In genomic region chr10:3780056-3780765, GRCh38 we compare ENCODE assay signal across 8 cellular contexts. TPM values are rescaled to one million over a fixed set of nuclear protein-coding genes. Genes with fewer than 3 reads are reported as not detected.
DNase-seq lines count a peak whose midpoint lies in the region; ATAC-seq and TF ChIP-seq lines count a peak whose summit lies in the region.

No MANE protein-coding gene starts in this region.

- no peaks in the 10 kb centered on the region for H3K27me3 ChIP-seq in hepatocyte

- H3K4me3 ChIP-seq in hepatocyte (peak overlapping the region; percentile 28), OCI-LY7 (ENCODE audit: low read depth, low read length, poor library complexity, severe bottlenecking) (no peak overlapping the region)

- intact Hi-C loops in OCI-LY7 (cut with micrococcal nuclease; ENCODE audit: unreplicated experiment) = loop anchor here (10.0 kb wide), 1 partner anchor 355 kb away; no protein-coding TSS in a partner anchor

- H4K20me1 ChIP-seq in hepatocyte (ENCODE audit: insufficient read depth, poor library complexity, severe bottlenecking) (peaks cover 65% of the 10 kb centered on the region), OCI-LY7 (ENCODE audit: insufficient read depth, low read length) (peaks cover 56% of the 10 kb centered on the region)

- no peaks in the 10 kb centered on the region for H3K9me2 ChIP-seq in hepatocyte (replicated peaks; ENCODE audit: insufficient read depth)
- no peaks in the 10 kb centered on the region for H3K9me2 ChIP-seq in OCI-LY7 (ENCODE audit: insufficient read depth, low read length)

- POLR2A ChIA-PET in OCI-LY7 (lab: Charles Lee) = no interaction called here

- H3K27me3 Mint-ChIP-seq in activated naive CD8-positive, alpha-beta T cell treated with anti-CD3 and anti-CD28 coated beads for 36 hours = peaks cover 4% of the 10 kb centered on the region
- no peaks in the 10 kb centered on the region for H3K27me3 Mint-ChIP-seq in stimulated activated naive B cell treated with anti-CD40 and anti-IgM and Interleukin-4, amounts not matched to agents 10 μg/mL and 1 μg/mL and 100 μg/mL, for 72 hours

- H3K79me2 ChIP-seq in hepatocyte = peaks cover 72% of the 10 kb centered on the region
- peaks cover 72% of the 10 kb centered on the region for H3K79me2 ChIP-seq in OCI-LY7 (ENCODE audit: insufficient read depth, low read depth, low read length)

- no peaks in the 10 kb centered on the region for H3K9me3 Mint-ChIP-seq in activated naive CD8-positive, alpha-beta T cell treated with anti-CD3 and anti-CD28 coated beads for 36 hours
- no peaks in the 10 kb centered on the region for H3K9me3 Mint-ChIP-seq in stimulated activated naive B cell treated with anti-CD40 and anti-IgM and Interleukin-4, amounts not matched to agents 10 μg/mL and 1 μg/mL and 100 μg/mL, for 72 hours

- H3K9me3 ChIP-seq in hepatocyte (ENCODE audit: low read depth) (no peaks in the 10 kb centered on the region), OCI-LY7 (ENCODE audit: low read length) (no peaks in the 10 kb centered on the region)

- H2AFZ ChIP-seq in hepatocyte (no peak overlapping the region), OCI-LY7 (ENCODE audit: low read length) (no peak overlapping the region)

- peaks cover 15% of the 10 kb centered on the region for H3K36me3 ChIP-seq in hepatocyte (replicated peaks; ENCODE audit: insufficient read depth, low read depth)
- H3K36me3 ChIP-seq in OCI-LY7 (ENCODE audit: insufficient read depth, low read length) = peaks cover 89% of the 10 kb centered on the region

- H3K27ac ChIP-seq in hepatocyte (peak overlapping the region; percentile 100), OCI-LY7 (ENCODE audit: low read depth, low read length, poor library complexity, severe bottlenecking) (no peak overlapping the region)

- H3K4me1 Mint-ChIP-seq in activated naive CD8-positive, alpha-beta T cell treated with anti-CD3 and anti-CD28 coated beads for 36 hours = peaks cover 67% of the 10 kb centered on the region
- peaks cover 47 to 79% of the 10 kb centered on the region in 2 donors for H3K4me1 Mint-ChIP-seq in stimulated activated naive B cell treated with anti-CD40 and anti-IgM and Interleukin-4, amounts not matched to agents 10 μg/mL and 1 μg/mL and 100 μg/mL, for 72 hours

- H3K36me3 Mint-ChIP-seq in activated naive CD8-positive, alpha-beta T cell treated with anti-CD3 and anti-CD28 coated beads for 36 hours = peaks cover 87% of the 10 kb centered on the region
- H3K36me3 Mint-ChIP-seq in stimulated activated naive B cell treated with anti-CD40 and anti-IgM and Interleukin-4, amounts not matched to agents 10 μg/mL and 1 μg/mL and 100 μg/mL, for 72 hours = peaks cover 83 to 88% of the 10 kb centered on the region in 2 donors

- H3K4me3 Mint-ChIP-seq in activated naive CD8-positive, alpha-beta T cell treated with anti-CD3 and anti-CD28 coated beads for 36 hours = peak overlapping the region; percentile 95
- peak overlapping the region; percentile 89 to 94 for H3K4me3 Mint-ChIP-seq in stimulated activated naive B cell treated with anti-CD40 and anti-IgM and Interleukin-4, amounts not matched to agents 10 μg/mL and 1 μg/mL and 100 μg/mL, for 72 hours

- DNase-seq in HK-2 (ENCODE audit: unreplicated experiment) = peak; percentile 35
- DNase-seq in activated naive CD8-positive, alpha-beta T cell treated with anti-CD3 and anti-CD28 coated beads for 36 hours = no peak
- no peak for DNase-seq in hepatocyte (ENCODE audit: low spot score)
- DNase-seq in stimulated activated naive B cell treated with anti-CD40 and anti-IgM and Interleukin-4, amounts not matched to agents 10 μg/mL and 1 μg/mL and 100 μg/mL, for 72 hours = no peak
- no peak for DNase-seq in OCI-LY7 (ENCODE audit: low spot score)
- no peak for DNase-seq in ureter (ENCODE audit: low spot score)

- peak overlapping the region; percentile 78 for H3K4me2 ChIP-seq in hepatocyte
- no peak overlapping the region for H3K4me2 ChIP-seq in OCI-LY7 (ENCODE audit: low read length)

- H3K4me1 ChIP-seq in hepatocyte (ENCODE audit: insufficient read depth) = peaks cover 37% of the 10 kb centered on the region
- peaks cover 17% of the 10 kb centered on the region for H3K4me1 ChIP-seq in OCI-LY7 (ENCODE audit: insufficient read depth, low read length, poor library complexity, severe bottlenecking)

- no TSS peak for BruUV-seq in OCI-LY7 (replicated peaks; lab: Mats Ljungman, UMichigan)

- ATAC-seq in stimulated activated naive B cell treated with anti-CD40 and anti-IgM and Interleukin-4, amounts not matched to agents 10 μg/mL and 1 μg/mL and 100 μg/mL, for 72 hours (replicated peaks) = no peak
- ATAC-seq in HG02678 (IDR thresholded peaks at IDR 0.05; ENCODE audit: unreplicated experiment) = no peak
- ATAC-seq in GM21619 (IDR thresholded peaks at IDR 0.05; ENCODE audit: unreplicated experiment) = no peak

- 80% methylated on average over 17 of the region's 17 CpGs for whole genome bisulfite sequencing in hepatocyte (ENCODE audit: low lambda C conversion rate, missing lambda C conversion rate)

- CTCF ChIA-PET in OCI-LY7 (lab: Charles Lee; ENCODE audit: unreplicated experiment) = no interaction called here

- no peak for TF ChIP-seq CTCF in hepatocyte (IDR thresholded peaks at IDR 0.05; ENCODE audit: poor library complexity)
- TF ChIP-seq CTCF in OCI-LY7 (conservative IDR thresholded peaks at IDR 0.05; ENCODE audit: low read length) = no peak

- H3K27ac Mint-ChIP-seq in activated naive CD8-positive, alpha-beta T cell treated with anti-CD3 and anti-CD28 coated beads for 36 hours = peak overlapping the region; percentile 99
- H3K27ac Mint-ChIP-seq in stimulated activated naive B cell treated with anti-CD40 and anti-IgM and Interleukin-4, amounts not matched to agents 10 μg/mL and 1 μg/mL and 100 μg/mL, for 72 hours = peak overlapping the region; percentile 73

RNA-seq across cellular contexts. Expression of gene KLF6, which starts 4.8 kb away (rescaled TPM):
- 100 to 1,000 TPM; 117 to 125 TPM for total RNA-seq in activated naive CD8-positive, alpha-beta T cell treated with anti-CD3 and anti-CD28 coated beads for 36 hours
- 157 and 187 TPM in 2 replicates for total RNA-seq in hepatocyte
- polyA plus RNA-seq in hepatocyte = 602 and 816 TPM in 2 replicates
- 19.2 and 24.0 TPM in 2 replicates for total RNA-seq in OCI-LY7 (2014; rRNA removed; shearing (Covaris generic))
- total RNA-seq in OCI-LY7 (2022) = 43.0 and 54.0 TPM in 2 replicates
- total RNA-seq in ureter = 171 TPM
